In genomic region chr10:131214521-131215244, GRCh38 we compare ENCODE assay signal across 20 cellular contexts.
"Had no signal": no experiment of that assay in that cellular context is flagged by ENCODE, and none has a peak within 500 bp of the region (broad histone marks: within the 10 kb centered on the region; RNA-seq: fewer than 3 reads in every experiment).

No MANE protein-coding gene starts in this region.

- H3K4me1 Mint-ChIP-seq: activated CD4-positive, alpha-beta memory T cell treated with anti-CD3 and anti-CD28 coated beads, Interleukin-2, amount 10 ng/mL, durations not matched to agents 7 days and 5 days; activated CD4-positive, alpha-beta T cell treated with anti-CD3 and anti-CD28 coated beads, Interleukin-2, amount 10 ng/mL, durations not matched to agents 24 days and 14 days; activated naive CD8-positive, alpha-beta T cell treated with anti-CD3 and anti-CD28 coated beads for 36 hours; central memory CD8-positive, alpha-beta T cell; stimulated activated effector memory CD8-positive, alpha-beta T cell treated with anti-CD3 and anti-CD28 coated beads, Interleukin-12 subunit alpha, Interleukin-12 subunit beta, amount 100 ng/mL, for 72 hours; stimulated activated naive CD8-positive, alpha-beta T cell treated with anti-CD3 and anti-CD28 coated beads, Interleukin-15, amount 100 ng/mL, for 72 hours; T-helper 17 cell had no signal

- H3K27me3 Mint-ChIP-seq: activated CD4-positive, alpha-beta memory T cell treated with anti-CD3 and anti-CD28 coated beads, Interleukin-2, amount 10 ng/mL, durations not matched to agents 7 days and 5 days; activated CD4-positive, alpha-beta T cell treated with anti-CD3 and anti-CD28 coated beads, Interleukin-2, amount 10 ng/mL, durations not matched to agents 24 days and 14 days; activated naive CD8-positive, alpha-beta T cell treated with anti-CD3 and anti-CD28 coated beads for 36 hours; central memory CD8-positive, alpha-beta T cell; T-helper 17 cell had no signal

- H3K4me1 ChIP-seq: colonic mucosa, heart left ventricle, left lung had no signal

- H3K36me3 Mint-ChIP-seq: activated naive CD8-positive, alpha-beta T cell treated with anti-CD3 and anti-CD28 coated beads for 36 hours had no signal

- H3K36me3 ChIP-seq: colonic mucosa, heart left ventricle, left lung had no signal

- H3K9me3 ChIP-seq: colonic mucosa, heart left ventricle, left lung had no signal

- H3K9me3 Mint-ChIP-seq: activated CD4-positive, alpha-beta T cell treated with anti-CD3 and anti-CD28 coated beads, Interleukin-2, amount 10 ng/mL, durations not matched to agents 24 days and 14 days; activated naive CD8-positive, alpha-beta T cell treated with anti-CD3 and anti-CD28 coated beads for 36 hours; activated T-cell treated with anti-CD3 and anti-CD28 coated beads, Interleukin-2, amount 50 U/mL, for 72 hours; central memory CD8-positive, alpha-beta T cell; stimulated activated effector memory CD8-positive, alpha-beta T cell treated with anti-CD3 and anti-CD28 coated beads, Interleukin-12 subunit alpha, Interleukin-12 subunit beta, amount 100 ng/mL, for 72 hours; stimulated activated naive CD8-positive, alpha-beta T cell treated with anti-CD3 and anti-CD28 coated beads, Interleukin-15, amount 100 ng/mL, for 72 hours had no signal

- ATAC-seq: activated T-cell treated with anti-CD3 and anti-CD28 coated beads, Interleukin-2, amount 50 U/mL, for 72 hours; heart left ventricle; left lung; mucosa of descending colon; sciatic nerve; stimulated activated effector memory CD8-positive, alpha-beta T cell treated with anti-CD3 and anti-CD28 coated beads, Interleukin-12 subunit alpha, Interleukin-12 subunit beta, amount 100 ng/mL, for 72 hours; stimulated activated naive CD8-positive, alpha-beta T cell treated with anti-CD3 and anti-CD28 coated beads, Interleukin-15, amount 100 ng/mL, for 72 hours; T-helper 17 cell had no signal

- H3K4me3 ChIP-seq: colonic mucosa, heart left ventricle, left lung, mucosa of descending colon, SK-N-MC had no signal

- H3K27ac ChIP-seq: colonic mucosa, epithelial cell of prostate, heart left ventricle, left lung, SK-N-MC had no signal

- DNase-seq: activated CD4-positive, alpha-beta memory T cell treated with anti-CD3 and anti-CD28 coated beads, Interleukin-2, amount 10 ng/mL, durations not matched to agents 7 days and 5 days; activated CD4-positive, alpha-beta T cell treated with anti-CD3 and anti-CD28 coated beads, Interleukin-2, amount 10 ng/mL, durations not matched to agents 24 days and 14 days; activated gamma-delta T cell; activated naive CD8-positive, alpha-beta T cell treated with anti-CD3 and anti-CD28 coated beads for 36 hours; activated T-cell treated with anti-CD3 and anti-CD28 coated beads, Interleukin-2, amount 50 U/mL, for 72 hours; colonic mucosa; heart left ventricle; mucosa of descending colon; nucleus accumbens; small intestine; stimulated activated CD4-positive, alpha-beta T cell treated with anti-CD3 and anti-CD28 coated beads, Interleukin-2, amount 100 ng/mL, for 24 hours; stimulated activated naive CD8-positive, alpha-beta T cell treated with anti-CD3 and anti-CD28 coated beads, Interleukin-15, amount 100 ng/mL, for 72 hours; SW 1271; T-helper 17 cell had no signal

- H3K4me3 Mint-ChIP-seq: activated CD4-positive, alpha-beta memory T cell treated with anti-CD3 and anti-CD28 coated beads, Interleukin-2, amount 10 ng/mL, durations not matched to agents 7 days and 5 days; activated CD4-positive, alpha-beta T cell treated with anti-CD3 and anti-CD28 coated beads, Interleukin-2, amount 10 ng/mL, durations not matched to agents 24 days and 14 days; activated naive CD8-positive, alpha-beta T cell treated with anti-CD3 and anti-CD28 coated beads for 36 hours; activated T-cell treated with anti-CD3 and anti-CD28 coated beads, Interleukin-2, amount 50 U/mL, for 72 hours; central memory CD8-positive, alpha-beta T cell; stimulated activated effector memory CD8-positive, alpha-beta T cell treated with anti-CD3 and anti-CD28 coated beads, Interleukin-12 subunit alpha, Interleukin-12 subunit beta, amount 100 ng/mL, for 72 hours; stimulated activated naive CD8-positive, alpha-beta T cell treated with anti-CD3 and anti-CD28 coated beads, Interleukin-15, amount 100 ng/mL, for 72 hours; T-helper 17 cell had no signal

- H3K27me3 ChIP-seq: colonic mucosa had no signal

- H3K27ac Mint-ChIP-seq: activated CD4-positive, alpha-beta memory T cell treated with anti-CD3 and anti-CD28 coated beads, Interleukin-2, amount 10 ng/mL, durations not matched to agents 7 days and 5 days; activated CD4-positive, alpha-beta T cell treated with anti-CD3 and anti-CD28 coated beads, Interleukin-2, amount 10 ng/mL, durations not matched to agents 24 days and 14 days; activated naive CD8-positive, alpha-beta T cell treated with anti-CD3 and anti-CD28 coated beads for 36 hours; activated T-cell treated with anti-CD3 and anti-CD28 coated beads, Interleukin-2, amount 50 U/mL, for 72 hours; stimulated activated effector memory CD8-positive, alpha-beta T cell treated with anti-CD3 and anti-CD28 coated beads, Interleukin-12 subunit alpha, Interleukin-12 subunit beta, amount 100 ng/mL, for 72 hours; T-helper 17 cell had no signal
